1 cellular context compared by ENCODE assay signal in the genomic region with DNA sequence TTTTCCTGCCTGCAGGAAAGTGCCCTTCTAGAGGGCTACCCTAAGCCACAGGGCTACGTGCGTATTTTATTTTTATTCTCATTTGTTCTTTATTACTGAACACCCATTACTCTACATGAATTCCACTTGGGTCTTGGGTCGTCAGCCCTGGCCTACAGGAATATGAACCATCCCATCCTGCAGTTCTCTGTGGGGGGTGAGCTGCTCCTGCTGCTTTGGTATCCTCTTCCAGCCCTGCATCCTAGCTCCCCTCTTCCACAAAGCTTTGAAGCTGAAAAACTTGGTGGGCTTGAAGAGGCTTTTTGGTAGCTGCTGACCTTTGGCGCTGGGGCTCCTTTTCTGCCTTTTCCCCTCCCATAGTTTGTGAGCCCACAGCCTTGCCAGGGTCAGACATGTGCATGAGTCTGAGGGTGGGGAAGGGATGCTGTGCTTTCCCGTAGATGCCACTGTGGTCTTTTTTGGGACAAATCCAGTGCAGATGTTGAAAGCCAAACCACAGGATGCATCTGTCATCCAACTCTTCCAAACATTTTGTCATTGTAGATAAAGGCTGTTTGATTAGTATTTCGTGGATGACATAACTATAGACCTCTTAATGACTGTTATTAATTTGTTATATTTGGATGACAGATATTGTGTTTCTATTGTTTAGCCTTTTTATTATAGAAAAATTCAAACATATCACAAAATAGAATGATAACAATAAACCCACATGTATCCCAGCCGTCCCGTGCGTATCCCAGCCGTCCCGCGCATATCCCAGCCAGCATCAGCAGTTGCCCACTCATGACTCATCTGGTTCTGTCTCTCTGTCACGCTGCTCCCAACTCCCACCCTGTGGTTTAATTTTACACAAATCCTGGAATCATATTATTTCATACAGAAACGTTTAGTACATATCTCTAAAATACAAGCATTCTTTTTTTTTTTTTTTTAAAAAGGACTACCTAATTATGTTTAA.
TF ChIP-seq lines count a peak whose summit lies in the region.

No MANE protein-coding gene starts in this region.

TF ChIP-seq in H1, 55 proteins besides CTCF, POLR2A, EP300 and RAD21 (continued from another document):
- no peak for TF ChIP-seq POLR2AphosphoS5 (IDR thresholded peaks at IDR 0.05; ENCODE audit: low read depth, low read length)
- TF ChIP-seq PHF8 (conservative IDR thresholded peaks at IDR 0.05; ENCODE audit: low read depth, low read length), result no peak
- TF ChIP-seq TEAD4 (IDR thresholded peaks at IDR 0.05; ENCODE audit: low read depth, low read length), result no peak
- no peak for TF ChIP-seq GTF2F1 (IDR thresholded peaks at IDR 0.05; ENCODE audit: borderline replicate concordance, low read depth, low read length)
- no peak for TF ChIP-seq TCF12 (IDR thresholded peaks at IDR 0.05; ENCODE audit: low read depth, low read length)
- no peak for TF ChIP-seq CHD1 (IDR thresholded peaks at IDR 0.05; ENCODE audit: low read depth, low read length)
- TF ChIP-seq BACH1 (IDR thresholded peaks at IDR 0.05; ENCODE audit: low read length), result no peak
- no peak for TF ChIP-seq EGR1 (IDR thresholded peaks at IDR 0.05; ENCODE audit: borderline replicate concordance, low read depth, low read length)
- no peak for TF ChIP-seq RBBP5 (IDR thresholded peaks at IDR 0.05; ENCODE audit: borderline replicate concordance, low read depth, low read length)
